ENCODE assay signal across 2 cellular contexts in genomic region chr2:37630298-37630697, GRCh38.
TF ChIP-seq lines count a peak whose summit lies in the region.

No MANE protein-coding gene starts in this region.

TF ChIP-seq in IMR-90, 13 proteins besides CTCF, POLR2A, EP300 and RAD21:
- TF ChIP-seq RCOR1 (IDR thresholded peaks at IDR 0.05; ENCODE audit: insufficient replicate concordance, low read length) (no peak), FOS (IDR thresholded peaks at IDR 0.05; ENCODE audit: low read depth, low read length) (no peak), MAZ (IDR thresholded peaks at IDR 0.05; ENCODE audit: borderline replicate concordance, low read depth, low read length) (no peak), MAFK (IDR thresholded peaks at IDR 0.05; ENCODE audit: low read depth, low read length) (no peak), NFE2L2 (IDR thresholded peaks at IDR 0.05; ENCODE audit: low read depth, low read length) (no peak), MXI1 (IDR thresholded peaks at IDR 0.05; ENCODE audit: borderline replicate concordance, low read depth, low read length) (no peak), BHLHE40 (IDR thresholded peaks at IDR 0.05; ENCODE audit: low read depth, low read length) (no peak), SMC3 (IDR thresholded peaks at IDR 0.05; ENCODE audit: low read depth, low read length) (no peak), ELK1 (IDR thresholded peaks at IDR 0.05; ENCODE audit: borderline replicate concordance, low read depth, low read length) (no peak), USF2 (IDR thresholded peaks at IDR 0.05; ENCODE audit: low read depth, low read length) (no peak), RFX5 (IDR thresholded peaks at IDR 0.05; ENCODE audit: low read depth, low read length) (no peak), CEBPB (IDR thresholded peaks at IDR 0.05; ENCODE audit: low read depth, low read length) (no peak), CHD1 (IDR thresholded peaks at IDR 0.05; ENCODE audit: low read depth, low read length) (no peak)

TF ChIP-seq in SK-N-SH, 30 proteins besides CTCF, POLR2A, EP300 and RAD21:
- TF ChIP-seq GATA2 (CRISPR knock-in tag; IDR thresholded peaks at IDR 0.05): no peak
- TF ChIP-seq SIN3A (IDR thresholded peaks at IDR 0.05; ENCODE audit: borderline replicate concordance, low read depth, low read length): no peak
- no peak for TF ChIP-seq RCOR1 (IDR thresholded peaks at IDR 0.05; ENCODE audit: low read length)
- TF ChIP-seq EZH2phosphoT487 (IDR thresholded peaks at IDR 0.05; ENCODE audit: borderline replicate concordance, low read depth): no peak
- no peak for TF ChIP-seq FOXJ3 (CRISPR knock-in tag; IDR thresholded peaks at IDR 0.05)
